1 cellular context compared by ENCODE assay signal in the genomic region with DNA sequence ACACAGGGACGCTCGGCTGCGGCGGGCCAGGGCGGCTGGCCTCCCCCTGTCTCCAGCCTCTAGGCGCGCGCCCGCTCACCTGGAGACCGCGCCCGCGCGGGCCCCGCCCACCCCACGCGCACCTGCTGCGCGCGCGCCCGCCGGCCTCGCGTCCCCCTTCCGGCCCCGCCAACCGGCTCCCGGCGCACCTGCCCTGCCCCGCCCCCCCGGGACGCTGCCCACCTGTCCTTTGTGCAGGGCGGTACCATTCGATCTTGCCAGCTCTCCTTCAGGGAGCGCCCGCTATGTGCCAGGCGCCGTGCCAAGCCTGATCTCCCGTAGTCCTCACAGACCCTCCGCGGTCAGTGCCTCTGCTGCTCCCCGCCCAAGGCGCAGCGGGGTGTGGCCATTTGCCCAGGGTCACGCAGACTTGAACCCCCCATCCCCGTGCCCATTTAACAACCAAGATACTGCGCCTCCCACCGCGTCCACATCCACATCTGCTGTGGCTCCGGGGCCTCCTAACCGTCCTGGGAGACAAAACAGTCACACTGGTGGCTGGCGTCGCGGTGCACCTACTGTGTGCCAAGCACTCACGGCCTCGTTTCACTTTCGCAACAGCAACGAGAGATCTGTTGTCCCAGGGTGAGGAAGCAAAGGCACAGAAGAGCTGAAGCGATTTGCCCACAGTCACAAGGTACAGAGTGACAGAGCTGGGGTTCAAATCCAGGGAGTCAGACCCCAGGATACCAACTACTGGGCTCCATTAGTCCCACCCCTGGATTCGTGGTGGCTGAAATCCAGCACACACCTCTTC.
TF ChIP-seq lines count a peak whose summit lies in the region.

No MANE protein-coding gene starts in this region.

TF ChIP-seq in HepG2, 621 proteins besides CTCF, POLR2A, EP300 and RAD21 (continued from another document and continues in another):
- TF ChIP-seq THAP9 (CRISPR knock-in tag; IDR thresholded peaks at IDR 0.05; ENCODE audit: borderline replicate concordance) (0 out of 2 replicates have a peak, but pooled peaks have one; percentile 22), SRF (IDR thresholded peaks at IDR 0.05; ENCODE audit: low read depth, low read length) (no peak), EED (CRISPR knock-in tag; IDR thresholded peaks at IDR 0.05) (peak; percentile 89; the same call in 1 of the 2 replicates), ZNF572 (CRISPR knock-in tag; IDR thresholded peaks at IDR 0.05) (0 out of 2 replicates have a peak, but pooled peaks have one; percentile 29), GATAD2A (CRISPR knock-in tag; IDR thresholded peaks at IDR 0.05) (no peak), ZNF672 (CRISPR knock-in tag; IDR thresholded peaks at IDR 0.05) (peak; percentile 24; the same call in 1 of the 2 replicates), CENPT (CRISPR knock-in tag; IDR thresholded peaks at IDR 0.05; ENCODE audit: low read depth) (0 out of 2 replicates have a peak, but pooled peaks have one; percentile 49), PCBP1 (IDR thresholded peaks at IDR 0.05; ENCODE audit: borderline replicate concordance, low read depth, low read length) (0 out of 2 replicates have a peak, but pooled peaks have one; percentile 54), NFIC (IDR thresholded peaks at IDR 0.05; ENCODE audit: low read length) (no peak), ZNF883 (CRISPR knock-in tag; IDR thresholded peaks at IDR 0.05; ENCODE audit: not compliant biosample characterization) (peak; percentile 61), ZNF563 (CRISPR knock-in tag; IDR thresholded peaks at IDR 0.05) (0 out of 2 replicates have a peak, but pooled peaks have one; percentile 16), ARNT2 (CRISPR knock-in tag; IDR thresholded peaks at IDR 0.05; ENCODE audit: low read depth) (no peak), ZNF567 (CRISPR knock-in tag; IDR thresholded peaks at IDR 0.05; ENCODE audit: borderline replicate concordance) (0 out of 2 replicates have a peak, but pooled peaks have one; percentile 31), ZNF274 (CRISPR knock-in tag; IDR thresholded peaks at IDR 0.05) (0 out of 2 replicates have a peak, but pooled peaks have one; percentile 15), ZC3H13 (CRISPR knock-in tag; IDR thresholded peaks at IDR 0.05) (peak; percentile 65; the same call in 1 of the 2 replicates), TEAD3 (CRISPR knock-in tag; optimal IDR thresholded peaks at IDR 0.05; ENCODE audit: borderline replicate concordance) (peak; percentile 23), PTBP1 (IDR thresholded peaks at IDR 0.05; ENCODE audit: low read depth, low read length, poor library complexity, severe bottlenecking) (no peak), MAZ (IDR thresholded peaks at IDR 0.05; ENCODE audit: borderline replicate concordance, low read depth, low read length) (no peak), MAZ (CRISPR knock-in tag; IDR thresholded peaks at IDR 0.05; ENCODE audit: low read depth) (no peak; the same call in none of the 2 replicates), ATF1 (CRISPR knock-in tag; IDR thresholded peaks at IDR 0.05) (no peak), ATF7 (IDR thresholded peaks at IDR 0.05) (no peak), ATF7 (CRISPR knock-in tag; IDR thresholded peaks at IDR 0.05) (peak; percentile 49; the same call in 1 of the 2 replicates), RBFOX2 (IDR thresholded peaks at IDR 0.05; ENCODE audit: low read depth, low read length) (0 out of 2 replicates have a peak, but pooled peaks have one; percentile 26), MTA1 (CRISPR knock-in tag; IDR thresholded peaks at IDR 0.05; ENCODE audit: borderline replicate concordance) (peak; percentile 85; the same call in 1 of the 2 replicates), BHLHE40 (IDR thresholded peaks at IDR 0.05; ENCODE audit: low read length) (no peak), PITX1 (CRISPR knock-in tag; IDR thresholded peaks at IDR 0.05) (0 out of 2 replicates have a peak, but pooled peaks have one; percentile 28), SRY (CRISPR knock-in tag; IDR thresholded peaks at IDR 0.05) (0 out of 2 replicates have a peak, but pooled peaks have one; percentile 14), ZNF782 (CRISPR knock-in tag; IDR thresholded peaks at IDR 0.05; ENCODE audit: borderline replicate concordance) (no peak), HNRNPL (IDR thresholded peaks at IDR 0.05; ENCODE audit: low read depth, low read length) (peak; percentile 98), ZNF280B (CRISPR knock-in tag; IDR thresholded peaks at IDR 0.05; ENCODE audit: borderline replicate concordance) (peak; percentile 83; the same call in 1 of the 2 replicates), ETV5 (CRISPR knock-in tag; IDR thresholded peaks at IDR 0.05; ENCODE audit: borderline replicate concordance) (peak; percentile 9; the same call in 1 of the 2 replicates), FOXM1 (CRISPR knock-in tag; IDR thresholded peaks at IDR 0.05) (no peak)
- TF ChIP-seq, protein P1, sequence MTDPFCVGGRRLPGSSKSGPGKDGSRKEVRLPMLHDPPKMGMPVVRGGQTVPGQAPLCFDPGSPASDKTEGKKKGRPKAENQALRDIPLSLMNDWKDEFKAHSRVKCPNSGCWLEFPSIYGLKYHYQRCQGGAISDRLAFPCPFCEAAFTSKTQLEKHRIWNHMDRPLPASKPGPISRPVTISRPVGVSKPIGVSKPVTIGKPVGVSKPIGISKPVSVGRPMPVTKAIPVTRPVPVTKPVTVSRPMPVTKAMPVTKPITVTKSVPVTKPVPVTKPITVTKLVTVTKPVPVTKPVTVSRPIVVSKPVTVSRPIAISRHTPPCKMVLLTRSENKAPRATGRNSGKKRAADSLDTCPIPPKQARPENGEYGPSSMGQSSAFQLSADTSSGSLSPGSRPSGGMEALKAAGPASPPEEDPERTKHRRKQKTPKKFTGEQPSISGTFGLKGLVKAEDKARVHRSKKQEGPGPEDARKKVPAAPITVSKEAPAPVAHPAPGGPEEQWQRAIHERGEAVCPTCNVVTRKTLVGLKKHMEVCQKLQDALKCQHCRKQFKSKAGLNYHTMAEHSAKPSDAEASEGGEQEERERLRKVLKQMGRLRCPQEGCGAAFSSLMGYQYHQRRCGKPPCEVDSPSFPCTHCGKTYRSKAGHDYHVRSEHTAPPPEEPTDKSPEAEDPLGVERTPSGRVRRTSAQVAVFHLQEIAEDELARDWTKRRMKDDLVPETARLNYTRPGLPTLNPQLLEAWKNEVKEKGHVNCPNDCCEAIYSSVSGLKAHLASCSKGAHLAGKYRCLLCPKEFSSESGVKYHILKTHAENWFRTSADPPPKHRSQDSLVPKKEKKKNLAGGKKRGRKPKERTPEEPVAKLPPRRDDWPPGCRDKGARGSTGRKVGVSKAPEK (CRISPR knock-in tag; IDR thresholded peaks at IDR 0.05; ENCODE audit: borderline replicate concordance): peak; percentile 51; the same call in 1 of the 2 replicates
- TF ChIP-seq, protein P2, sequence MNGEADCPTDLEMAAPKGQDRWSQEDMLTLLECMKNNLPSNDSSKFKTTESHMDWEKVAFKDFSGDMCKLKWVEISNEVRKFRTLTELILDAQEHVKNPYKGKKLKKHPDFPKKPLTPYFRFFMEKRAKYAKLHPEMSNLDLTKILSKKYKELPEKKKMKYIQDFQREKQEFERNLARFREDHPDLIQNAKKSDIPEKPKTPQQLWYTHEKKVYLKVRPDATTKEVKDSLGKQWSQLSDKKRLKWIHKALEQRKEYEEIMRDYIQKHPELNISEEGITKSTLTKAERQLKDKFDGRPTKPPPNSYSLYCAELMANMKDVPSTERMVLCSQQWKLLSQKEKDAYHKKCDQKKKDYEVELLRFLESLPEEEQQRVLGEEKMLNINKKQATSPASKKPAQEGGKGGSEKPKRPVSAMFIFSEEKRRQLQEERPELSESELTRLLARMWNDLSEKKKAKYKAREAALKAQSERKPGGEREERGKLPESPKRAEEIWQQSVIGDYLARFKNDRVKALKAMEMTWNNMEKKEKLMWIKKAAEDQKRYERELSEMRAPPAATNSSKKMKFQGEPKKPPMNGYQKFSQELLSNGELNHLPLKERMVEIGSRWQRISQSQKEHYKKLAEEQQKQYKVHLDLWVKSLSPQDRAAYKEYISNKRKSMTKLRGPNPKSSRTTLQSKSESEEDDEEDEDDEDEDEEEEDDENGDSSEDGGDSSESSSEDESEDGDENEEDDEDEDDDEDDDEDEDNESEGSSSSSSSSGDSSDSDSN (CRISPR knock-in tag; IDR thresholded peaks at IDR 0.05): peak; percentile 30; the same call in 1 of the 2 replicates
- TF ChIP-seq, protein P3, sequence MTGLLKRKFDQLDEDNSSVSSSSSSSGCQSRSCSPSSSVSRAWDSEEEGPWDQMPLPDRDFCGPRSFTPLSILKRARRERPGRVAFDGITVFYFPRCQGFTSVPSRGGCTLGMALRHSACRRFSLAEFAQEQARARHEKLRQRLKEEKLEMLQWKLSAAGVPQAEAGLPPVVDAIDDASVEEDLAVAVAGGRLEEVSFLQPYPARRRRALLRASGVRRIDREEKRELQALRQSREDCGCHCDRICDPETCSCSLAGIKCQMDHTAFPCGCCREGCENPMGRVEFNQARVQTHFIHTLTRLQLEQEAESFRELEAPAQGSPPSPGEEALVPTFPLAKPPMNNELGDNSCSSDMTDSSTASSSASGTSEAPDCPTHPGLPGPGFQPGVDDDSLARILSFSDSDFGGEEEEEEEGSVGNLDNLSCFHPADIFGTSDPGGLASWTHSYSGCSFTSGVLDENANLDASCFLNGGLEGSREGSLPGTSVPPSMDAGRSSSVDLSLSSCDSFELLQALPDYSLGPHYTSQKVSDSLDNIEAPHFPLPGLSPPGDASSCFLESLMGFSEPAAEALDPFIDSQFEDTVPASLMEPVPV (CRISPR knock-in tag; IDR thresholded peaks at IDR 0.05): peak; percentile 50; the same call in 1 of the 2 replicates
- TF ChIP-seq, protein P4, sequence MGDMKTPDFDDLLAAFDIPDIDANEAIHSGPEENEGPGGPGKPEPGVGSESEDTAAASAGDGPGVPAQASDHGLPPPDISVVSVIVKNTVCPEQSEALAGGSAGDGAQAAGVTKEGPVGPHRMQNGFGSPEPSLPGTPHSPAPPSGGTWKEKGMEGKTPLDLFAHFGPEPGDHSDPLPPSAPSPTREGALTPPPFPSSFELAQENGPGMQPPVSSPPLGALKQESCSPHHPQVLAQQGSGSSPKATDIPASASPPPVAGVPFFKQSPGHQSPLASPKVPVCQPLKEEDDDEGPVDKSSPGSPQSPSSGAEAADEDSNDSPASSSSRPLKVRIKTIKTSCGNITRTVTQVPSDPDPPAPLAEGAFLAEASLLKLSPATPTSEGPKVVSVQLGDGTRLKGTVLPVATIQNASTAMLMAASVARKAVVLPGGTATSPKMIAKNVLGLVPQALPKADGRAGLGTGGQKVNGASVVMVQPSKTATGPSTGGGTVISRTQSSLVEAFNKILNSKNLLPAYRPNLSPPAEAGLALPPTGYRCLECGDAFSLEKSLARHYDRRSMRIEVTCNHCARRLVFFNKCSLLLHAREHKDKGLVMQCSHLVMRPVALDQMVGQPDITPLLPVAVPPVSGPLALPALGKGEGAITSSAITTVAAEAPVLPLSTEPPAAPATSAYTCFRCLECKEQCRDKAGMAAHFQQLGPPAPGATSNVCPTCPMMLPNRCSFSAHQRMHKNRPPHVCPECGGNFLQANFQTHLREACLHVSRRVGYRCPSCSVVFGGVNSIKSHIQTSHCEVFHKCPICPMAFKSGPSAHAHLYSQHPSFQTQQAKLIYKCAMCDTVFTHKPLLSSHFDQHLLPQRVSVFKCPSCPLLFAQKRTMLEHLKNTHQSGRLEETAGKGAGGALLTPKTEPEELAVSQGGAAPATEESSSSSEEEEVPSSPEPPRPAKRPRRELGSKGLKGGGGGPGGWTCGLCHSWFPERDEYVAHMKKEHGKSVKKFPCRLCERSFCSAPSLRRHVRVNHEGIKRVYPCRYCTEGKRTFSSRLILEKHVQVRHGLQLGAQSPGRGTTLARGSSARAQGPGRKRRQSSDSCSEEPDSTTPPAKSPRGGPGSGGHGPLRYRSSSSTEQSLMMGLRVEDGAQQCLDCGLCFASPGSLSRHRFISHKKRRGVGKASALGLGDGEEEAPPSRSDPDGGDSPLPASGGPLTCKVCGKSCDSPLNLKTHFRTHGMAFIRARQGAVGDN (CRISPR knock-in tag; IDR thresholded peaks at IDR 0.05): peak; percentile 68
- TF ChIP-seq, protein P5, sequence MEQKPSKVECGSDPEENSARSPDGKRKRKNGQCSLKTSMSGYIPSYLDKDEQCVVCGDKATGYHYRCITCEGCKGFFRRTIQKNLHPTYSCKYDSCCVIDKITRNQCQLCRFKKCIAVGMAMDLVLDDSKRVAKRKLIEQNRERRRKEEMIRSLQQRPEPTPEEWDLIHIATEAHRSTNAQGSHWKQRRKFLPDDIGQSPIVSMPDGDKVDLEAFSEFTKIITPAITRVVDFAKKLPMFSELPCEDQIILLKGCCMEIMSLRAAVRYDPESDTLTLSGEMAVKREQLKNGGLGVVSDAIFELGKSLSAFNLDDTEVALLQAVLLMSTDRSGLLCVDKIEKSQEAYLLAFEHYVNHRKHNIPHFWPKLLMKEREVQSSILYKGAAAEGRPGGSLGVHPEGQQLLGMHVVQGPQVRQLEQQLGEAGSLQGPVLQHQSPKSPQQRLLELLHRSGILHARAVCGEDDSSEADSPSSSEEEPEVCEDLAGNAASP (CRISPR knock-in tag; IDR thresholded peaks at IDR 0.05; ENCODE audit: borderline replicate concordance): no peak
- TF ChIP-seq, protein P6, sequence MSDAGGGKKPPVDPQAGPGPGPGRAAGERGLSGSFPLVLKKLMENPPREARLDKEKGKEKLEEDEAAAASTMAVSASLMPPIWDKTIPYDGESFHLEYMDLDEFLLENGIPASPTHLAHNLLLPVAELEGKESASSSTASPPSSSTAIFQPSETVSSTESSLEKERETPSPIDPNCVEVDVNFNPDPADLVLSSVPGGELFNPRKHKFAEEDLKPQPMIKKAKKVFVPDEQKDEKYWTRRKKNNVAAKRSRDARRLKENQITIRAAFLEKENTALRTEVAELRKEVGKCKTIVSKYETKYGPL (CRISPR knock-in tag; IDR thresholded peaks at IDR 0.05): no peak
